Comparison of ENCODE assay signal across 18 cellular contexts in the genomic region with DNA sequence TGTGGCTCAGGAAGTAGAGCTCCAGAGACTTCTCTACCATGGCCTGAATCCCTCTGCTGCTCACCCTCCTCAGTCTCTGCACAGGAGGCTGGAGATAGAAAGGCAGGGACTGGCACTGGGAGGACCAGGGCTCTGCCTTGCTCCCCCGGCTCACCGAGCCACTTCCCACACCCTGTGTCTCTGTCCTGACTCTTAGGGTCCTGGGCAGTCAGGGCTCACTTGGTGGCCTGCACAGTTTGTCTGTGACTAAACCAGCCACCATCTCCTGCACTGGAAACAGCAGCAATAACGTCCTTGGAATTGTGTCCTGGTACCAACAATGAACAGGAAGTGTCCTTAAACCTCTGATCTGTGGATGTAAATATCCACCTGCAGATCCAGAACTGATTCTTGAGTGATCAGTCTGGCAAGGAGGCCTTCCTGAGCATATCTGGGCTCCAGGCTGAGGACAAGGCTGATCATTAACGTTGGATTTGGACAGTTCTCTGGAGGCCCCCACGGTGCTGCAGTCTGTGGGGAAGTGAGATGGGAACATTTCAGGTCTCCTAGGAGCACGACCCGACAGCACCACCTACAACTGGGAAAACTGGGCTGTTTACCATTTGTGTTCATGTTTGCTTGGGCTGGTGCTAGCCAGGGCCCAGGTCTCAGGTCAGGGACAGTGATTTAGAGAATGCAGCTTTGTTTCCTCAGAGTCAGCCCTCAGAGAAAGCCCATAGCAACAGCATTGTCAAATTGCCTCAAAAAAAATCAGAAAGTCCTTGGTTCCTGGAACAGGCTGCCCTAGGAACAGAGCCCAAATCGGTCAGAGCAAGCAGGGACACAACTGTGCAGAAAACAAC.
"Had no signal": no experiment of that assay in that cellular context is flagged by ENCODE, and none has a peak within 500 bp of the region (broad histone marks: within the 10 kb centered on the region; RNA-seq: fewer than 3 reads in every experiment).

No MANE protein-coding gene starts in this region.

- H3K9me3 Mint-ChIP-seq: activated CD4-positive, alpha-beta memory T cell treated with anti-CD3 and anti-CD28 coated beads, Interleukin-2, amount 10 ng/mL, durations not matched to agents 7 days and 5 days; activated naive CD4-positive, alpha-beta T cell treated with anti-CD3 and anti-CD28 coated beads, Interleukin-2, amount 50 U/mL, for 72 hours; activated T-cell treated with anti-CD3 and anti-CD28 coated beads, Interleukin-2, amount 50 U/mL, for 4 hours; naive thymus-derived CD4-positive, alpha-beta T cell; type B pancreatic cell had no signal

- H3K27me3 ChIP-seq: colonic mucosa, pancreas had no signal

- DNase-seq: activated CD4-positive, alpha-beta memory T cell treated with anti-CD3 and anti-CD28 coated beads, Interleukin-2, amount 10 ng/mL, durations not matched to agents 7 days and 5 days; activated CD4-positive, alpha-beta T cell treated with anti-CD3 and anti-CD28 coated beads for 4 hours; activated effector memory CD4-positive, alpha-beta T cell treated with Interleukin-2 at 50 U/mL for 16 hours; activated T-cell treated with anti-CD3 and anti-CD28 coated beads, Interleukin-2, amount 50 U/mL, for 4 hours; amniotic stem cell; caudate nucleus; colonic mucosa; naive thymus-derived CD4-positive, alpha-beta T cell; pancreas; stimulated activated CD4-positive, alpha-beta T cell treated with anti-CD3 and anti-CD28 coated beads, Interleukin-4, amount 100 ng/mL, for 24 hours; stimulated activated naive CD8-positive, alpha-beta T cell treated with anti-CD3 and anti-CD28 coated beads, Interleukin-15, Interleukin-2, amounts not matched to agents 100 U/mL and 50 U/mL, for 24 hours; T-helper 1 cell had no signal

- H3K27ac Mint-ChIP-seq: activated CD4-positive, alpha-beta memory T cell treated with anti-CD3 and anti-CD28 coated beads, Interleukin-2, amount 10 ng/mL, durations not matched to agents 7 days and 5 days; activated naive CD4-positive, alpha-beta T cell treated with anti-CD3 and anti-CD28 coated beads, Interleukin-2, amount 50 U/mL, for 72 hours; naive thymus-derived CD4-positive, alpha-beta T cell; type B pancreatic cell had no signal

- H3K27ac ChIP-seq: colonic mucosa, pancreas, skin epidermis, suprapubic skin, VCaP had no signal

- H3K9me3 ChIP-seq: colonic mucosa, pancreas, suprapubic skin had no signal

- H3K4me3 Mint-ChIP-seq: activated CD4-positive, alpha-beta memory T cell treated with anti-CD3 and anti-CD28 coated beads, Interleukin-2, amount 10 ng/mL, durations not matched to agents 7 days and 5 days; activated T-cell treated with anti-CD3 and anti-CD28 coated beads, Interleukin-2, amount 50 U/mL, for 4 hours; naive thymus-derived CD4-positive, alpha-beta T cell; type B pancreatic cell had no signal

- H3K4me3 ChIP-seq: colonic mucosa, pancreas, skin epidermis, suprapubic skin had no signal

- H3K4me1 ChIP-seq: colonic mucosa, pancreas, suprapubic skin had no signal

- H3K36me3 ChIP-seq: colonic mucosa, pancreas, suprapubic skin had no signal

- H3K4me1 Mint-ChIP-seq: activated CD4-positive, alpha-beta memory T cell treated with anti-CD3 and anti-CD28 coated beads, Interleukin-2, amount 10 ng/mL, durations not matched to agents 7 days and 5 days had no signal

- ATAC-seq: activated naive CD4-positive, alpha-beta T cell treated with anti-CD3 and anti-CD28 coated beads, Interleukin-2, amount 50 U/mL, for 72 hours; activated T-cell treated with anti-CD3 and anti-CD28 coated beads, Interleukin-2, amount 50 U/mL, for 4 hours; esophagus mucosa; naive thymus-derived CD4-positive, alpha-beta T cell; pancreas; stimulated activated naive CD8-positive, alpha-beta T cell treated with anti-CD3 and anti-CD28 coated beads, Interleukin-15, Interleukin-2, amounts not matched to agents 100 U/mL and 50 U/mL, for 24 hours had no signal

- H3K36me3 Mint-ChIP-seq: activated naive CD4-positive, alpha-beta T cell treated with anti-CD3 and anti-CD28 coated beads, Interleukin-2, amount 50 U/mL, for 72 hours; naive thymus-derived CD4-positive, alpha-beta T cell; type B pancreatic cell had no signal
